In the genomic region with DNA sequence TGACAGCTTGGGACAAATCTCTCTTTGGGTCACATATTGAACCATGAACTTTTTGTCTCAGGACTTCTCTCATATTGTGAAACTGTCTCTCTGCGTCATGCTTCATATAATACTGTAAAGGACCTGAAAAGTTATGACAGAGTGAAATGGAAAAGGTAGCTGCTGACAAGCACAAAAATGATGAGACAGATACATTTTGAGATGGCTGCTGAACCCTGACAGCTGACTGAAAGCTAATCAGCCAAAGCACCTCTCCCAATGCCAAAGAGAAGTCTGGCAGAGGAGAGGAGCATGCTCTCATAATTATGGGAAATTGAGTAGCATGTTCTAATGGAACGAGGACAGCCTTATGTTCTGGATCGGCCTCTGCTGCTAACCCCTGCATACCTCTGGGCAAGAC, we compare ENCODE assay signal across 8 cellular contexts.
"Had no signal": no experiment of that assay in that cellular context is flagged by ENCODE, and none has a peak within 500 bp of the region (broad histone marks: within the 10 kb centered on the region; RNA-seq: fewer than 3 reads in every experiment).

No MANE protein-coding gene starts in this region.

- H3K4me1 Mint-ChIP-seq: IgD-negative memory B cell had no signal

- H3K4me3 Mint-ChIP-seq: HFFc6, IgD-negative memory B cell had no signal

- H3K27ac ChIP-seq: HL-60 had no signal

- H3K36me3 ChIP-seq: HAP-1 had no signal

- H3K27ac Mint-ChIP-seq: HFFc6, IgD-negative memory B cell had no signal

- H3K27me3 Mint-ChIP-seq: IgD-negative memory B cell had no signal

- H3K4me3 ChIP-seq: HAP-1 had no signal

- ATAC-seq: HCT116, HepG2 had no signal

- H3K9me3 ChIP-seq: HAP-1 had no signal

- DNase-seq: GOT3, H7, HFFc6 had no signal

- H3K36me3 Mint-ChIP-seq: IgD-negative memory B cell had no signal
